8 cellular contexts compared by ENCODE assay signal in genomic region chr12:48817957-48818830, GRCh38. TPM values are rescaled to one million over a fixed set of nuclear protein-coding genes. Genes with fewer than 3 reads are reported as not detected.
DNase-seq lines count a peak whose midpoint lies in the region; ATAC-seq and TF ChIP-seq lines count a peak whose summit lies in the region.

Gene CACNB3, plus strand, starts transcription at chr12:48818496. Its CDS starts 434 bp downstream, at chr12:48818930.

- no peak for TF ChIP-seq CTCF in AG09309 (IDR thresholded peaks at IDR 0.05; ENCODE audit: control insufficient read depth, insufficient read depth, low read depth, low read length, missing control alignments)
- no peak for TF ChIP-seq CTCF in coronary artery (IDR thresholded peaks at IDR 0.05)
- no peak for TF ChIP-seq CTCF in lower leg skin (IDR thresholded peaks at IDR 0.05)

- POLR2A ChIA-PET in activated CD4-positive, alpha-beta T cell treated with anti-CD3 and anti-CD28 coated beads, Interleukin-2, amount 10 ng/mL, durations not matched to agents 7 days and 5 days (lab: Charles Lee): no interaction called here

- H3K27me3 Mint-ChIP-seq in activated CD4-positive, alpha-beta T cell treated with anti-CD3 and anti-CD28 coated beads, Interleukin-2, amount 10 ng/mL, durations not matched to agents 7 days and 5 days: peaks cover 20% of the 10 kb centered on the region

- CTCF ChIA-PET in activated CD4-positive, alpha-beta T cell treated with anti-CD3 and anti-CD28 coated beads, Interleukin-2, amount 10 ng/mL, durations not matched to agents 7 days and 5 days (lab: Charles Lee): interaction anchor here (0.6 to 5.3 kb wide), 5 partner anchors 9 to 329 kb away, joined by 3 to 27 read pairs (median 4); partner anchors contain the start of gene DDX23

- peak within 1 kb of the TSS; percentile 88 for H3K4me3 Mint-ChIP-seq in activated CD4-positive, alpha-beta T cell treated with anti-CD3 and anti-CD28 coated beads, Interleukin-2, amount 10 ng/mL, durations not matched to agents 7 days and 5 days

- H3K4me3 ChIP-seq in AG09309 (ENCODE audit: control insufficient read depth, low read depth, low read length) (peak within 1 kb of the TSS; percentile 84), coronary artery (peak within 1 kb of the TSS; percentile 83), lower leg skin (ENCODE audit: low read depth, poor library complexity, severe bottlenecking) (peak within 1 kb of the TSS; percentile 50)

- peak within 1 kb of the TSS; percentile 32 to 57 for H3K27ac ChIP-seq in coronary artery

- ATAC-seq in GM21447 (IDR thresholded peaks at IDR 0.05; ENCODE audit: unreplicated experiment): peak; percentile 40

- DNase-seq in AG09309 (ENCODE audit: low read depth) (no peak), NCI-H2171 (lab: John Stamatoyannopoulos, UW) (peak; percentile 90), coronary artery (ENCODE audit: low spot score) (peak; percentile 84), lower leg skin (ENCODE audit: low spot score in 2 of 2) (peak; percentile 68 to 96), pons (ENCODE audit: low spot score) (no peak)
- peak; percentile 84 for DNase-seq in activated CD4-positive, alpha-beta T cell treated with anti-CD3 and anti-CD28 coated beads, Interleukin-2, amount 10 ng/mL, durations not matched to agents 7 days and 5 days
- DNase-seq in stimulated activated CD4-positive, alpha-beta T cell treated with anti-CD3 and anti-CD28 coated beads, Interleukin-4, amount 100 ng/mL, for 4 hours: peak; percentile 75

- no peak for TF ChIP-seq POLR2A in lower leg skin (IDR thresholded peaks at IDR 0.05)

- WGBS in lower leg skin, 2 donors: 1% methylated on average over 57 to 77 of the region's 78 CpGs

- intact Hi-C loops in lower leg skin (cut with DNase I; ENCODE audit: low total_unique reads): no loop called here

- H3K27ac Mint-ChIP-seq in activated CD4-positive, alpha-beta T cell treated with anti-CD3 and anti-CD28 coated beads, Interleukin-2, amount 10 ng/mL, durations not matched to agents 7 days and 5 days: peak within 1 kb of the TSS; percentile 42

- no peaks in the 10 kb centered on the region for H3K9me3 Mint-ChIP-seq in activated CD4-positive, alpha-beta T cell treated with anti-CD3 and anti-CD28 coated beads, Interleukin-2, amount 10 ng/mL, durations not matched to agents 7 days and 5 days

- H3K36me3 Mint-ChIP-seq in activated CD4-positive, alpha-beta T cell treated with anti-CD3 and anti-CD28 coated beads, Interleukin-2, amount 10 ng/mL, durations not matched to agents 7 days and 5 days (ENCODE audit: low read depth): no peaks in the 10 kb centered on the region

- peaks cover 37% of the 10 kb centered on the region for H3K4me1 Mint-ChIP-seq in activated CD4-positive, alpha-beta T cell treated with anti-CD3 and anti-CD28 coated beads, Interleukin-2, amount 10 ng/mL, durations not matched to agents 7 days and 5 days

RNA-seq across cellular contexts. Expression of gene CACNB3, which starts in this region (rescaled TPM):
- total RNA-seq in activated CD4-positive, alpha-beta T cell treated with anti-CD3 and anti-CD28 coated beads, Interleukin-2, amount 10 ng/mL, durations not matched to agents 7 days and 5 days: 10 to 100 TPM; 14.9 to 19.9 TPM
- total RNA-seq in lower leg skin: 10 to 100 TPM in 1 of 4 donors, 1 to 10 TPM in 3; 8.4 to 15.3 (median 9.5) TPM

Comparison
In these comparisons a context has a peak if more than half of its experiments do, and no peak if none do; other contexts are left out.
1. DNase-seq: peak in NCI-H2171 (single experiment), activated CD4-positive, alpha-beta T cell treated with anti-CD3 and anti-CD28 coated beads, Interleukin-2, amount 10 ng/mL, durations not matched to agents 7 days and 5 days (single experiment), coronary artery (single experiment), lower leg skin (2 of 2) and stimulated activated CD4-positive, alpha-beta T cell treated with anti-CD3 and anti-CD28 coated beads, Interleukin-4, amount 100 ng/mL, for 4 hours (2 of 2); none in AG09309 (single experiment) and pons (single experiment).
2. Peak in every context shown above with its lines, with median percentiles within 50 percentile points of each other: H3K4me3 ChIP-seq.